In the genomic region with DNA sequence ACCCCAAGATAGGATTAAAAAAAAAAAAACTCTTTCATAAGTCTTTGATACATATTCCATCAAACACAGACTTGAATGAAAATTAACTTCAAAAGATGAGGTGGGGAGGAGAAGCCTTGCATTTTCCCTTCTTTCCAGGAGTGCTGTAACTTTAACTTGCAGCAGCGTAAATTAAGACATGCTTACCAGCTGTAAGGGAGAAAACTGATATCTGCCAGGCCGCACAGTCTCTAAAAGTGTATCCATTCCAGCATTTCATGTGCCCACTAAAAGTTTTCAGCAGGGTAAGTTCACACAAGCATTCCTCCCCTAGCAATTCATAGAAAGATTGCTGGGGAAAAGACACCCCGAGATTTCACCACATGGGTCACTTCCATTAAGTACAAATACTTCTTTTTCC, we compare ENCODE assay signal across 11 cellular contexts. TPM values are rescaled to one million over a fixed set of nuclear protein-coding genes. Genes with fewer than 3 reads are reported as not detected.
DNase-seq lines count a peak whose midpoint lies in the region; ATAC-seq, FAIRE-seq and TF ChIP-seq lines count a peak whose summit lies in the region.
"Had no signal": no experiment of that assay in that cellular context is flagged by ENCODE, and none has a peak within 500 bp of the region (broad histone marks: within the 10 kb centered on the region; RNA-seq: fewer than 3 reads in every experiment).

No MANE protein-coding gene starts in this region.

- peaks cover 67% of the 10 kb centered on the region for H4K20me1 ChIP-seq in astrocyte (ENCODE audit: insufficient read depth, low read length)

- peaks cover 45% of the 10 kb centered on the region for H3K4me1 ChIP-seq in ES-I3 (ENCODE audit: insufficient read depth, low read length)
- peaks cover 60% of the 10 kb centered on the region for H3K4me1 ChIP-seq in astrocyte (ENCODE audit: insufficient read depth, low read length)
- peaks cover 64% of the 10 kb centered on the region for H3K4me1 ChIP-seq in iPS-18a (ENCODE audit: control insufficient read depth, low read depth, low read length)
- H3K4me1 ChIP-seq in suprapubic skin = peaks cover 70% of the 10 kb centered on the region

- H3K27me3 ChIP-seq in astrocyte (ENCODE audit: insufficient read depth, low read length) (no peaks in the 10 kb centered on the region), iPS-18a (ENCODE audit: control insufficient read depth, insufficient read depth, low read length) (no peaks in the 10 kb centered on the region), suprapubic skin (no peaks in the 10 kb centered on the region)

- H3K9me3 Mint-ChIP-seq in astrocyte (ENCODE audit: unreplicated experiment) (no peaks in the 10 kb centered on the region), progenitor cell of endocrine pancreas (ENCODE audit: low read depth) (no peaks in the 10 kb centered on the region)
- H3K9me3 Mint-ChIP-seq: activated B cell treated with CpG ODN at 0.5 μM for 24 hours had no signal

- H3K4me2 ChIP-seq in astrocyte (ENCODE audit: low read length) = peak overlapping the region; percentile 85

- H3K4me1 Mint-ChIP-seq in astrocyte (ENCODE audit: low read depth, unreplicated experiment) (peaks cover 51% of the 10 kb centered on the region), progenitor cell of endocrine pancreas (ENCODE audit: low read depth) (peaks cover 61% of the 10 kb centered on the region)

- H3K27ac ChIP-seq in astrocyte (ENCODE audit: low read depth, low read length) (no peak overlapping the region), iPS-18a (ENCODE audit: low read length) (peak overlapping the region; percentile 45), suprapubic skin (no peak overlapping the region)

- H3K36me3 Mint-ChIP-seq in astrocyte (ENCODE audit: low read depth, unreplicated experiment) (peaks cover 6% of the 10 kb centered on the region), progenitor cell of endocrine pancreas (ENCODE audit: insufficient read depth) (peaks cover 9% of the 10 kb centered on the region)

- no peak for DNase-seq in astrocyte (ENCODE audit: low read depth)
- DNase-seq in progenitor cell of endocrine pancreas (ENCODE audit: low spot score, unreplicated experiment) = no peak
- DNase-seq in NCI-H2171 treated with DMSO at 0.1 percent for 48 hours (lab: John Stamatoyannopoulos, UW) = no peak
- no peak for DNase-seq in activated CD4-positive, alpha-beta T cell treated with anti-CD3 and anti-CD28 coated beads, Interleukin-2, amount 50 U/mL, for 1 hour
- no peak for DNase-seq in suprapubic skin (ENCODE audit: low spot score in 2 of 2)
- DNase-seq: activated B cell treated with CpG ODN at 0.5 μM for 24 hours; activated naive CD4-positive, alpha-beta T cell; NCI-H187 treated with DMSO at 0.1 percent for 48 hours had no signal

- no peak for ATAC-seq in HG02623 (IDR thresholded peaks at IDR 0.05; ENCODE audit: unreplicated experiment)

- no peaks in the 10 kb centered on the region for H3K36me3 ChIP-seq in ES-I3 (ENCODE audit: insufficient read depth, low read length)
- no peaks in the 10 kb centered on the region for H3K36me3 ChIP-seq in astrocyte (ENCODE audit: insufficient read depth, low read length)
- H3K36me3 ChIP-seq in iPS-18a (ENCODE audit: control insufficient read depth, low read depth, low read length) = peaks cover 6% of the 10 kb centered on the region
- H3K36me3 ChIP-seq in suprapubic skin = peaks cover 3% of the 10 kb centered on the region

- peak overlapping the region; percentile 99 for H3K4me3 Mint-ChIP-seq in astrocyte (ENCODE audit: unreplicated experiment)
- H3K4me3 Mint-ChIP-seq in progenitor cell of endocrine pancreas (ENCODE audit: low read depth) = peak overlapping the region; percentile 97
- H3K4me3 Mint-ChIP-seq: activated B cell treated with CpG ODN at 0.5 μM for 24 hours had no signal

- H3K4me3 ChIP-seq in astrocyte (ENCODE audit: insufficient read depth, low read depth, low read length) = no peak overlapping the region
- peak overlapping the region; percentile 76 for H3K4me3 ChIP-seq in iPS-18a (ENCODE audit: low read length)
- H3K4me3 ChIP-seq in suprapubic skin = no peak overlapping the region

- TF ChIP-seq POLR2A in suprapubic skin (IDR thresholded peaks at IDR 0.05) = no peak

- 83% methylated on average over 3 of the region's 3 CpGs for WGBS in suprapubic skin

- no peaks in the 10 kb centered on the region for H3K9me3 ChIP-seq in ES-I3 (ENCODE audit: control insufficient read depth, insufficient read depth, low read length)
- H3K9me3 ChIP-seq in astrocyte (ENCODE audit: insufficient read depth, low read depth, low read length) = no peaks in the 10 kb centered on the region
- H3K9me3 ChIP-seq in iPS-18a (ENCODE audit: control insufficient read depth, low read depth, low read length) = no peaks in the 10 kb centered on the region
- H3K9me3 ChIP-seq in suprapubic skin = no peaks in the 10 kb centered on the region

- TF ChIP-seq EP300 in suprapubic skin (IDR thresholded peaks at IDR 0.05) = no peak

- H3K27me3 Mint-ChIP-seq in astrocyte (ENCODE audit: low read depth, unreplicated experiment) = no peaks in the 10 kb centered on the region
- no peaks in the 10 kb centered on the region for H3K27me3 Mint-ChIP-seq in progenitor cell of endocrine pancreas

- H3K9ac ChIP-seq in ES-I3 (ENCODE audit: low read depth, low read length) (peak overlapping the region; percentile 60), astrocyte (ENCODE audit: low read length) (peak overlapping the region; percentile 86), iPS-18a (ENCODE audit: low read length) (peak overlapping the region; percentile 67)

- no peak for FAIRE-seq in astrocyte (lab: Jason Lieb, UNC)

- H2AFZ ChIP-seq in astrocyte (ENCODE audit: low read depth, low read length) = no peak overlapping the region

- H3K27ac Mint-ChIP-seq in astrocyte (ENCODE audit: unreplicated experiment) (peak overlapping the region; percentile 93), progenitor cell of endocrine pancreas (peak overlapping the region; percentile 100)
- H3K27ac Mint-ChIP-seq: activated B cell treated with CpG ODN at 0.5 μM for 24 hours had no signal

- peaks cover 82% of the 10 kb centered on the region for H3K79me2 ChIP-seq in astrocyte (ENCODE audit: insufficient read depth, low read length)

- no peak for TF ChIP-seq CTCF in astrocyte (IDR thresholded peaks at IDR 0.05; ENCODE audit: insufficient read depth, low read depth, low read length)
- TF ChIP-seq CTCF in progenitor cell of endocrine pancreas (IDR thresholded peaks at IDR 0.05; ENCODE audit: unreplicated experiment) = no peak
- TF ChIP-seq CTCF in suprapubic skin (IDR thresholded peaks at IDR 0.05) = no peak

RNA-seq across cellular contexts. Expression of a gene that starts 4.7 kb away (rescaled TPM):
- 101 and 109 TPM in 2 replicates for total RNA-seq in astrocyte
- 182 and 183 TPM in 2 replicates for total RNA-seq in progenitor cell of endocrine pancreas
- 10 to 100 TPM; 19.7 to 45.7 (median 29.4) TPM for total RNA-seq in suprapubic skin
